6 cellular contexts compared by ENCODE assay signal in the genomic region with DNA sequence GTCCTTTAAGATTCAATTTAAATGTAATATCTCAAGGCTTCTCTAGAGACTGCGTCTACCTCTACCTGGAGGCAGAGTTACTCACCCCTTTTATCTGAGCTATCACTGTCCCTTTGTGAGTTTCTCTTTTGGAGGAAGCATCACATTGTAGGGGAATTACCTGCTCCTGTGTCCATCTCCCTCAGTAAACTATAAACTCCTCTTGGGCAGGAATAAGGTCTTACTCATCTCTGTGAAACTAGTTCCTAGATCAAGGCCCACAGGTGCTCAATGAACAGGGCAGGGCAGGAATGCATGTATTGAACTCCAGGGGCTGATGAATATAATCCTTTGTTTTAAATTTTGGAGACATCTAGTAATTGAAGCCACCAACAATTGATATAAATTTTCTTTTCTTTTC.
"Had no signal": no experiment of that assay in that cellular context is flagged by ENCODE, and none has a peak within 500 bp of the region (broad histone marks: within the 10 kb centered on the region; RNA-seq: fewer than 3 reads in every experiment).

No MANE protein-coding gene starts in this region.

- H3K4me3 ChIP-seq: GM23248, HAP-1 had no signal

- H3K9ac ChIP-seq: GM23248 had no signal

- H2AFZ ChIP-seq: GM23248 had no signal

- DNase-seq: GOT3, HFFc6 had no signal

- H3K36me3 ChIP-seq: HAP-1 had no signal

- H3K9me3 ChIP-seq: HAP-1 had no signal

- FAIRE-seq: HepG2 had no signal

- H3K27ac ChIP-seq: GM23248, HL-60 had no signal
